In genomic region chr4:30718889-30719252, GRCh38 we compare ENCODE assay signal across 8 cellular contexts. TPM values are rescaled to one million over a fixed set of nuclear protein-coding genes. Genes with fewer than 3 reads are reported as not detected.
DNase-seq lines count a peak whose midpoint lies in the region; ATAC-seq, FAIRE-seq and TF ChIP-seq lines count a peak whose summit lies in the region.

No MANE protein-coding gene starts in this region.

- no peak overlapping the region for H3K9ac ChIP-seq in GM12878 (ENCODE audit: control insufficient read depth, insufficient read depth, low read length)

- RAD21 ChIA-PET in GM12878 (lab: Charles Lee; ENCODE audit: unreplicated experiment) = interaction anchor here (0.6 kb wide), 1 partner anchor 77 kb away, joined by 4 read pairs; no protein-coding TSS in a partner anchor

- no peak for DNase-seq in left ventricle myocardium inferior
- DNase-seq in left cardiac atrium = no peak
- no peak for DNase-seq in GM12878 (ENCODE audit: low read depth, low spot score)
- no peak for DNase-seq in left lung
- peak in 1 of 2 donors; percentile 13 for DNase-seq in uterus
- DNase-seq in stimulated activated CD4-positive, alpha-beta T cell treated with anti-CD3 and anti-CD28 coated beads, Interleukin-12 subunit alpha, Interleukin-12 subunit beta, amount 100 ng/mL, for 4 hours = no peak

- H3K4me3 ChIP-seq in left ventricle myocardium inferior (peak overlapping the region; percentile 77), GM12878 (no peak overlapping the region), left lung (peak overlapping the region; percentile 36 to 47), uterus (peak overlapping the region; percentile 55 to 62)

- H3K27me3 ChIP-seq in left ventricle myocardium inferior (ENCODE audit: low read depth) (peaks cover 60% of the 10 kb centered on the region), GM12878 (replicated peaks in 1 of 2; ENCODE audit: control insufficient read depth in 2 of 2, insufficient read depth in 2 of 2, low read length in 1 of 2) (peaks cover 15 to 17% of the 10 kb centered on the region in 2 experiments), left lung (peaks cover 48 to 77% of the 10 kb centered on the region in 2 donors), uterus (no peaks in the 10 kb centered on the region)

- H3K9me3 ChIP-seq in left ventricle myocardium inferior (replicated peaks) (no peaks in the 10 kb centered on the region), GM12878 (replicated peaks; ENCODE audit: control insufficient read depth, insufficient read depth, low read length) (peaks cover 2% of the 10 kb centered on the region; the same call in 1 of the 3 replicates), left lung (no peaks in the 10 kb centered on the region), uterus (no peaks in the 10 kb centered on the region)

- POLR2A ChIA-PET in GM12878 (lab: Charles Lee) = no interaction called here

- no peak for FAIRE-seq in GM12878 (lab: Jason Lieb, UNC)

- SMC1A ChIA-PET in GM12878 (lab: Charles Lee; ENCODE audit: uncharacterized antibody, unreplicated experiment) = no interaction called here

- WGBS in GM12878 (ENCODE audit: insufficient coverage, insufficient replicate concordance, low lambda C conversion rate, missing lambda C conversion rate) = 26% methylated on average over 12 of the region's 12 CpGs

- no TSS peak for BruUV-seq in GM12878 (replicated peaks; lab: Mats Ljungman, UMichigan)

- no peaks in the 10 kb centered on the region for H3K36me3 ChIP-seq in left ventricle myocardium inferior
- H3K36me3 ChIP-seq in GM12878 (ENCODE audit: control insufficient read depth in 2 of 2, insufficient read depth in 2 of 2, low read length in 1 of 2) = no peaks in the 10 kb centered on the region
- no peaks in the 10 kb centered on the region for H3K36me3 ChIP-seq in left lung
- no peaks in the 10 kb centered on the region for H3K36me3 ChIP-seq in uterus

- no peak overlapping the region for H2AFZ ChIP-seq in GM12878 (ENCODE audit: control insufficient read depth, low read depth, low read length)

- H3K4me1 ChIP-seq in left ventricle myocardium inferior = peaks cover 56% of the 10 kb centered on the region
- H3K4me1 ChIP-seq in GM12878 (ENCODE audit: control insufficient read depth, insufficient read depth, low read length) = no peaks in the 10 kb centered on the region
- H3K4me1 ChIP-seq in left lung = peaks cover 5 to 42% of the 10 kb centered on the region in 2 donors
- no peaks in the 10 kb centered on the region for H3K4me1 ChIP-seq in uterus

- H4K20me1 ChIP-seq in GM12878 (ENCODE audit: control insufficient read depth, insufficient read depth) = no peaks in the 10 kb centered on the region

- H3K27ac ChIP-seq in left ventricle myocardium inferior (replicated peaks) (peak overlapping the region; percentile 88), GM12878 (ENCODE audit: control insufficient read depth, insufficient read depth) (no peak overlapping the region), left lung (peak overlapping the region in 1 of 2 donors; percentile 58), uterus (peak overlapping the region; percentile 75 to 86)

- TF ChIP-seq EP300 in GM12878 (IDR thresholded peaks at IDR 0.05; ENCODE audit: borderline replicate concordance in 1 of 2, control insufficient read depth in 1 of 2, low read depth in 2 of 2, low read length in 2 of 2) = no peak

- H3K79me2 ChIP-seq in GM12878 (ENCODE audit: control insufficient read depth, insufficient read depth, low read length) = no peaks in the 10 kb centered on the region

- no peak for TF ChIP-seq POLR2A in GM12878 (IDR thresholded peaks at IDR 0.05; ENCODE audit: low read depth, low read length)
- TF ChIP-seq POLR2A in uterus (IDR thresholded peaks at IDR 0.05) = no peak

- TF ChIP-seq CTCF in left ventricle myocardium inferior (IDR thresholded peaks at IDR 0.05; ENCODE audit: borderline replicate concordance) = peak; percentile 30
- TF ChIP-seq CTCF in GM12878 (IDR thresholded peaks at IDR 0.05 in 2 of 3, conservative IDR thresholded peaks at IDR 0.05 in 1 of 3; ENCODE audit: control insufficient read depth in 2 of 3, extremely low read depth in 1 of 3, insufficient read depth in 1 of 3, low read depth in 3 of 3, low read length in 3 of 3) = no peak; a peak in 1 of 6 replicates
- TF ChIP-seq CTCF in left lung (IDR thresholded peaks at IDR 0.05) = no peak
- peak in 3 of 4 experiments; percentile 23 to 35 (median 26) for TF ChIP-seq CTCF in uterus (IDR thresholded peaks at IDR 0.05)

- no peak for TF ChIP-seq RAD21 in GM12878 (IDR thresholded peaks at IDR 0.05; ENCODE audit: insufficient read depth, low read depth, low read length)

- CTCF ChIA-PET in GM12878 (lab: Yijun Ruan, JAX) = interaction anchor here (0.6 to 0.7 kb wide), 3 partner anchors 9 to 726 kb away, joined by 3 read pairs; no protein-coding TSS in a partner anchor

- intact Hi-C loops in left ventricle myocardium inferior (cut with micrococcal nuclease) = loop anchor here (10.0 kb wide), 1 partner anchor 956 kb away; no protein-coding TSS in a partner anchor
- intact Hi-C loops in left cardiac atrium (cut with DNase I) = no loop called here
- intact Hi-C loops in GM12878 (cut with micrococcal nuclease; ENCODE audit: unreplicated experiment) = loop anchor here (10.0 kb wide), 2 partner anchors 286 to 334 kb away; no protein-coding TSS in a partner anchor
- intact Hi-C loops in left lung (cut with DNase I) = no loop called here
- intact Hi-C loops in uterus (cut with DNase I; ENCODE audit: low total_unique reads) = no loop called here

- ATAC-seq in left cardiac atrium = no peak
- ATAC-seq in GM12878 = no peak
- ATAC-seq in left lung = no peak
- ATAC-seq in HG03108 (IDR thresholded peaks at IDR 0.05; ENCODE audit: unreplicated experiment) = no peak
- ATAC-seq in HG02610 (IDR thresholded peaks at IDR 0.05; ENCODE audit: unreplicated experiment) = no peak

- in situ Hi-C loops in GM12878 (cut with MboI) = loop anchor here (25.0 kb wide), 1 partner anchor 943 kb away; no protein-coding TSS in a partner anchor

- H3K4me2 ChIP-seq in GM12878 (ENCODE audit: control insufficient read depth, insufficient read depth) = peak overlapping the region; percentile 50; the same call in 1 of the 2 replicates

TF ChIP-seq in GM12878, 131 proteins besides CTCF, POLR2A, EP300 and RAD21 (continues in another document):
- TF ChIP-seq FOXK2 (IDR thresholded peaks at IDR 0.05) = no peak
- no peak for TF ChIP-seq USF1 (IDR thresholded peaks at IDR 0.05; ENCODE audit: borderline replicate concordance, extremely low read length, insufficient read depth, low read depth, low read length)
- TF ChIP-seq BACH1 (IDR thresholded peaks at IDR 0.05; ENCODE audit: borderline replicate concordance) = no peak
- no peak for TF ChIP-seq NR2C2 (IDR thresholded peaks at IDR 0.05; ENCODE audit: borderline replicate concordance, control insufficient read depth, insufficient read length, low read depth)
- TF ChIP-seq JUND (IDR thresholded peaks at IDR 0.05; ENCODE audit: low read depth, low read length) = no peak
- TF ChIP-seq ZSCAN29 (IDR thresholded peaks at IDR 0.05) = no peak
- TF ChIP-seq SRF (IDR thresholded peaks at IDR 0.05; ENCODE audit: low read depth in 2 of 2, low read length in 2 of 2) = no peak
- TF ChIP-seq NFXL1 (IDR thresholded peaks at IDR 0.05; ENCODE audit: borderline replicate concordance) = no peak
- no peak for TF ChIP-seq ZBED1 (IDR thresholded peaks at IDR 0.05; ENCODE audit: borderline replicate concordance)
- no peak for TF ChIP-seq MEF2A (IDR thresholded peaks at IDR 0.05; ENCODE audit: insufficient read depth, low read depth, low read length)
- no peak for TF ChIP-seq NR2C1 (IDR thresholded peaks at IDR 0.05)

RNA-seq across cellular contexts. Expression of gene PCDH7, which starts 1.3 kb away (rescaled TPM):
- total RNA-seq in left ventricle myocardium inferior (34.3 TPM), left cardiac atrium (10 to 100 TPM in 1 of 2 donors, 1 to 10 TPM in 1; 1.5 to 10.6 TPM), GM12878 (2014; rRNA removed) (0.06 TPM in 1 of 2 replicates, not detected in the other), GM12878 (2014; rRNA removed; fragmentation: Illumina TruSeq; extraction: Trizol) (not detected in 2 replicates), GM12878 (2021) (0.21 TPM in 1 of 2 replicates, not detected in the other), left lung (10 to 100 TPM in 1 of 2 donors, 1 to 10 TPM in 1; 6.8 to 15.5 TPM), uterus (100 to 1,000 TPM in 1 of 4 donors, 10 to 100 TPM in 3; 38.2 to 135 (median 62.6) TPM)
- not detected in 2 replicates for total RNA-seq in GM12878 (2013; cell fraction: nucleolus; rRNA removed)
- not detected for polyA plus RNA-seq in GM12878 (2011; ENCODE audit: low read depth)
- polyA plus RNA-seq in GM12878 (2011; rRNA removed) (0.04 TPM in 1 of 2 replicates, not detected in the other), GM12878 (2014; fragmentation: Illumina TruSeq; extraction: Trizol) (0.03 and 0.06 TPM in 2 replicates), GM12878 (2014; fragmentation: Nextera tagmentation; extraction: Ambion mirVana) (under 1 TPM in 1 of 2 experiments, not detected in 1; 0.02 TPM), GM12878 (2014; rRNA removed) (not detected in 2 replicates), GM12878 (2016; fragmentation: Nextera tagmentation; extraction: Ambion mirVana) (not detected)
- polyA plus RNA-seq in GM12878 (2011; cell fraction: cytosol; rRNA removed) = 0.03 TPM in 2 replicates
- polyA plus RNA-seq in GM12878 (2011; cell fraction: nucleus; rRNA removed) = 0.04 and 0.06 TPM in 2 replicates
- not detected in 2 replicates for polyA plus RNA-seq in GM12878 (2012)
- polyA minus RNA-seq in GM12878 (2011; rRNA and poly(A)+ RNA removed) = 0.07 and 0.36 TPM in 2 replicates
- polyA minus RNA-seq in GM12878 (2011; cell fraction: cytosol; rRNA and poly(A)+ RNA removed) = 0.40 TPM in 1 of 2 replicates, not detected in the other
- 0.10 and 0.12 TPM in 2 replicates for polyA minus RNA-seq in GM12878 (2011; cell fraction: nucleus; rRNA and poly(A)+ RNA removed)

Comparison
In these comparisons a context has a peak if more than half of its experiments do, and no peak if none do; other contexts are left out.
1. intact Hi-C loops: an anchor here in left ventricle myocardium inferior (10.0 kb wide) and GM12878 (10.0 kb wide); none called in left cardiac atrium, left lung and uterus.
2. CTCF ChIP-seq: peak in left ventricle myocardium inferior (single experiment) and uterus (3 of 4); none in GM12878 (0 of 3) and left lung (0 of 2).